ENCODE assay signal across 13 cellular contexts in the genomic region with DNA sequence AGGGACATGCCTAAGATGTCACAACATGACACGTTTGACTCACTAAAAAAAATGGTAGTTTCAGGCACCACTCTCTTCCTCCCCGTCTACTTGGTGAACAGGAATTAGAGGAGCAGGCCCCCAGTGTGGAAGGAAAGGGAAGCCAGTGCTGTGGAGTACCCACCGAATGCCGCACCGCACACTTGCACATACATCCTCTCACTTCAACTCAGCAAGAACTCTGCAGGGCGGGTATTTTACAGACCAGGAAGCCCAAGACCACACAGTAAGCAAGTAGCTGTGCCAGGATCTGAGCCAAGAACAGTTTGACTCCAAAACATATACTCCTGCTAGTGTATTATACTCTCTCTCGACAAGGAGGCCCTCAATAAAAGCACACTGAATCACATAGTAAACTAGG.
DNase-seq lines count a peak whose midpoint lies in the region; ATAC-seq and TF ChIP-seq lines count a peak whose summit lies in the region.
"Had no signal": no experiment of that assay in that cellular context is flagged by ENCODE, and none has a peak within 500 bp of the region (broad histone marks: within the 10 kb centered on the region; RNA-seq: fewer than 3 reads in every experiment).

No MANE protein-coding gene starts in this region.

- H3K9me3 ChIP-seq in lower lobe of right lung (no peaks in the 10 kb centered on the region), upper lobe of right lung (no peaks in the 10 kb centered on the region)
- H3K9me3 ChIP-seq: psoas muscle had no signal

- H3K4me3 ChIP-seq in lower lobe of right lung (no peak overlapping the region), upper lobe of right lung (no peak overlapping the region)
- H3K4me3 ChIP-seq: psoas muscle had no signal

- H3K27me3 ChIP-seq in lower lobe of right lung (ENCODE audit: low read depth) (no peaks in the 10 kb centered on the region), upper lobe of right lung (no peaks in the 10 kb centered on the region)

- H3K4me1 ChIP-seq in lower lobe of right lung (peaks cover 15% of the 10 kb centered on the region), upper lobe of right lung (peaks cover 8% of the 10 kb centered on the region)

- CTCF ChIA-PET in activated CD8-positive, alpha-beta T cell treated with anti-CD3 and anti-CD28 coated beads, Interleukin-2, amount 10 ng/mL, durations not matched to agents 7 days and 5 days (lab: Charles Lee), result no interaction called here

- H3K27ac Mint-ChIP-seq in activated CD8-positive, alpha-beta T cell treated with anti-CD3 and anti-CD28 coated beads, Interleukin-2, amount 10 ng/mL, durations not matched to agents 7 days and 5 days, result peak overlapping the region; percentile 89

- peak overlapping the region; percentile 7 for H3K4me3 Mint-ChIP-seq in activated CD8-positive, alpha-beta T cell treated with anti-CD3 and anti-CD28 coated beads, Interleukin-2, amount 10 ng/mL, durations not matched to agents 7 days and 5 days

- no peak for TF ChIP-seq CTCF in lower lobe of right lung (IDR thresholded peaks at IDR 0.05)
- TF ChIP-seq CTCF in upper lobe of right lung (IDR thresholded peaks at IDR 0.05), result no peak

- H3K36me3 ChIP-seq in lower lobe of right lung, result no peaks in the 10 kb centered on the region
- H3K36me3 ChIP-seq in upper lobe of right lung, result no peaks in the 10 kb centered on the region

- intact Hi-C loops in Right ventricle myocardium inferior (cut with DNase I), result no loop called here
- intact Hi-C loops in cardiac septum (cut with DNase I), result no loop called here
- intact Hi-C loops in lower lobe of right lung (cut with DNase I), result loop anchor here (10.0 kb wide), 1 partner anchor 65 kb away; a partner anchor contains a TSS
- intact Hi-C loops in upper lobe of right lung (cut with DNase I), result no loop called here

- H3K9me3 Mint-ChIP-seq in activated CD8-positive, alpha-beta T cell treated with anti-CD3 and anti-CD28 coated beads, Interleukin-2, amount 10 ng/mL, durations not matched to agents 7 days and 5 days (ENCODE audit: insufficient read depth), result peaks cover 4% of the 10 kb centered on the region

- no peaks in the 10 kb centered on the region for H3K27me3 Mint-ChIP-seq in activated CD8-positive, alpha-beta T cell treated with anti-CD3 and anti-CD28 coated beads, Interleukin-2, amount 10 ng/mL, durations not matched to agents 7 days and 5 days (ENCODE audit: low read depth)

- DNase-seq in Right ventricle myocardium inferior (ENCODE audit: missing footprints) (no peak), cardiac septum (ENCODE audit: low spot score) (no peak), lower lobe of right lung (peak; percentile 53), upper lobe of right lung (no peak), NCI-H526 treated with DMSO at 0.1 percent for 48 hours (lab: John Stamatoyannopoulos, UW) (no peak)
- peak; percentile 63 for DNase-seq in activated CD8-positive, alpha-beta T cell treated with anti-CD3 and anti-CD28 coated beads, Interleukin-2, amount 10 ng/mL, durations not matched to agents 7 days and 5 days
- DNase-seq: activated gamma-delta T cell treated with Interleukin-2 at 50 U/mL for 16 hours, cortex of kidney, NCI-H1436, psoas muscle, trophoblast cell had no signal

- H3K4me1 Mint-ChIP-seq in activated CD8-positive, alpha-beta T cell treated with anti-CD3 and anti-CD28 coated beads, Interleukin-2, amount 10 ng/mL, durations not matched to agents 7 days and 5 days (ENCODE audit: low read depth), result peaks cover 67% of the 10 kb centered on the region

- POLR2A ChIA-PET in activated CD8-positive, alpha-beta T cell treated with anti-CD3 and anti-CD28 coated beads, Interleukin-2, amount 10 ng/mL, durations not matched to agents 7 days and 5 days (lab: Charles Lee), result interaction anchor here (1.3 kb wide), 1 partner anchor 41 kb away, joined by 6 read pairs; no protein-coding TSS in a partner anchor

- H3K36me3 Mint-ChIP-seq in activated CD8-positive, alpha-beta T cell treated with anti-CD3 and anti-CD28 coated beads, Interleukin-2, amount 10 ng/mL, durations not matched to agents 7 days and 5 days (ENCODE audit: low read depth), result peaks cover 89% of the 10 kb centered on the region

- peak; percentile 62 for ATAC-seq in Right ventricle myocardium inferior
- ATAC-seq in activated CD8-positive, alpha-beta T cell treated with anti-CD3 and anti-CD28 coated beads, Interleukin-2, amount 10 ng/mL, durations not matched to agents 7 days and 5 days, result peak; percentile 87
- ATAC-seq in lower lobe of right lung, result peak; percentile 44 to 67
- ATAC-seq in upper lobe of right lung, result peak; percentile 77
- no peak for ATAC-seq in GM18520 (IDR thresholded peaks at IDR 0.05; ENCODE audit: unreplicated experiment)
- no peak for ATAC-seq in HG03135 (IDR thresholded peaks at IDR 0.05; ENCODE audit: unreplicated experiment)
- ATAC-seq: psoas muscle had no signal

- H3K27ac ChIP-seq in lower lobe of right lung, result peak overlapping the region; percentile 36
- H3K27ac ChIP-seq in upper lobe of right lung, result no peak overlapping the region
- H3K27ac ChIP-seq: psoas muscle had no signal

Comparison
In these comparisons a context has a peak if more than half of its experiments do, and no peak if none do; other contexts are left out.
1. ATAC-seq: peak in Right ventricle myocardium inferior (single experiment), activated CD8-positive, alpha-beta T cell treated with anti-CD3 and anti-CD28 coated beads, Interleukin-2, amount 10 ng/mL, durations not matched to agents 7 days and 5 days (single experiment), lower lobe of right lung (2 of 2) and upper lobe of right lung (single experiment); none in GM18520 (single experiment) and HG03135 (single experiment).
2. DNase-seq: peak in activated CD8-positive, alpha-beta T cell treated with anti-CD3 and anti-CD28 coated beads, Interleukin-2, amount 10 ng/mL, durations not matched to agents 7 days and 5 days (single experiment) and lower lobe of right lung (single experiment); none in Right ventricle myocardium inferior (single experiment), cardiac septum (single experiment), upper lobe of right lung (single experiment) and NCI-H526 treated with DMSO at 0.1 percent for 48 hours (single experiment).